ENCODE assay signal across 8 cellular contexts in genomic region chrX:102746134-102746584, GRCh38. TPM values are rescaled to one million over a fixed set of nuclear protein-coding genes. Genes with fewer than 3 reads are reported as not detected.
DNase-seq lines count a peak whose midpoint lies in the region; ATAC-seq and TF ChIP-seq lines count a peak whose summit lies in the region.

No MANE protein-coding gene starts in this region.

- 11% methylated on average over 3 of the region's 38 CpGs for WGBS in right lobe of liver (ENCODE audit: insufficient coverage, low coverage, low lambda C conversion rate, missing lambda C conversion rate)
- WGBS in testis, 2 donors = 4% methylated on average over 17 of the region's 38 CpGs; no CpG with 5 or more reads in 1 of the 2 donors

- H3K27me3 ChIP-seq in BE2C (no peaks in the 10 kb centered on the region), right lobe of liver (no peaks in the 10 kb centered on the region), testis (no peaks in the 10 kb centered on the region)

- intact Hi-C loops in right lobe of liver (cut with DNase I) (no loop called here), testis (cut with DNase I; ENCODE audit: low total_unique reads) (no loop called here)

- DNase-seq in BE2C (no peak), NCI-H69 (lab: John Stamatoyannopoulos, UW) (peak; percentile 1), coronary artery (ENCODE audit: low spot score) (no peak), right lobe of liver (peak; percentile 38 to 57 (median 39)), testis (peak; percentile 21), NCI-H446 (lab: John Stamatoyannopoulos, UW) (no peak), OCI-M1 (lab: John Stamatoyannopoulos, UW) (no peak)

- peak overlapping the region; percentile 38 for H3K4me3 ChIP-seq in BE2C (ENCODE audit: low read depth, low read length)
- H3K4me3 ChIP-seq in coronary artery = peak overlapping the region; percentile 74
- peak overlapping the region; percentile 27 to 56 (median 32) for H3K4me3 ChIP-seq in right lobe of liver
- peak overlapping the region; percentile 46 to 66 for H3K4me3 ChIP-seq in testis

- no peaks in the 10 kb centered on the region for H3K4me1 ChIP-seq in BE2C
- no peaks in the 10 kb centered on the region for H3K4me1 ChIP-seq in right lobe of liver
- no peaks in the 10 kb centered on the region for H3K4me1 ChIP-seq in testis

- TF ChIP-seq CTCF in BE2C (IDR thresholded peaks at IDR 0.05; ENCODE audit: low read depth, low read length) = no peak
- no peak for TF ChIP-seq CTCF in coronary artery (IDR thresholded peaks at IDR 0.05)
- TF ChIP-seq CTCF in right lobe of liver (IDR thresholded peaks at IDR 0.05) = no peak
- TF ChIP-seq CTCF in testis (IDR thresholded peaks at IDR 0.05) = no peak

- peak; percentile 60 to 68 (median 66) for ATAC-seq in right lobe of liver
- ATAC-seq in GM21717 (IDR thresholded peaks at IDR 0.05; ENCODE audit: unreplicated experiment) = no peak

- H3K36me3 ChIP-seq in BE2C = no peaks in the 10 kb centered on the region
- H3K36me3 ChIP-seq in right lobe of liver = no peaks in the 10 kb centered on the region
- H3K36me3 ChIP-seq in testis (ENCODE audit: low read depth, missing control alignments) = no peaks in the 10 kb centered on the region

- no peak for TF ChIP-seq POLR2A in right lobe of liver (IDR thresholded peaks at IDR 0.05)
- TF ChIP-seq POLR2A in testis (IDR thresholded peaks at IDR 0.05) = no peak

- H3K9me3 ChIP-seq in BE2C (no peaks in the 10 kb centered on the region), right lobe of liver (no peaks in the 10 kb centered on the region), testis (no peaks in the 10 kb centered on the region)

- H3K27ac ChIP-seq in coronary artery (no peak overlapping the region), right lobe of liver (no peak overlapping the region), testis (no peak overlapping the region)

RNA-seq across cellular contexts. Expression of gene GPRASP3, which starts 25.6 kb away (rescaled TPM):
- polyA plus RNA-seq in BE2C (2012; ENCODE audit: insufficient read depth, insufficient read length, low read depth) = 2.7 TPM
- total RNA-seq in right lobe of liver (1 to 10 TPM; 1.7 to 3.4 (median 2.2) TPM), testis (1 to 10 TPM; 7.5 to 9.2 TPM)
- polyA plus RNA-seq in testis (ENCODE audit: insufficient read depth, low read depth, low replicate concordance) = 4.9 TPM

RNA-seq across cellular contexts. Expression of gene GPRASP2, which starts 33.9 kb away (rescaled TPM):
- 3.1 TPM for polyA plus RNA-seq in BE2C (2012; ENCODE audit: insufficient read depth, insufficient read length, low read depth)
- 1 to 10 TPM; 3.4 to 8.3 (median 5.8) TPM for total RNA-seq in right lobe of liver
- 10 to 100 TPM in 1 of 2 donors, 1 to 10 TPM in 1; 8.4 to 12.8 TPM for total RNA-seq in testis
- polyA plus RNA-seq in testis (ENCODE audit: insufficient read depth, low read depth, low replicate concordance) = 11.9 TPM

Comparison
In these comparisons a context has a peak if more than half of its experiments do, and no peak if none do; other contexts are left out.
1. DNase-seq: peak in NCI-H69 (single experiment), right lobe of liver (3 of 3) and testis (single experiment); none in BE2C (single experiment), coronary artery (single experiment), NCI-H446 (0 of 2) and OCI-M1 (single experiment).
2. Peak in every context shown above with its lines, with median percentiles within 50 percentile points of each other: H3K4me3 ChIP-seq.